8 cellular contexts compared by ENCODE assay signal in the genomic region with DNA sequence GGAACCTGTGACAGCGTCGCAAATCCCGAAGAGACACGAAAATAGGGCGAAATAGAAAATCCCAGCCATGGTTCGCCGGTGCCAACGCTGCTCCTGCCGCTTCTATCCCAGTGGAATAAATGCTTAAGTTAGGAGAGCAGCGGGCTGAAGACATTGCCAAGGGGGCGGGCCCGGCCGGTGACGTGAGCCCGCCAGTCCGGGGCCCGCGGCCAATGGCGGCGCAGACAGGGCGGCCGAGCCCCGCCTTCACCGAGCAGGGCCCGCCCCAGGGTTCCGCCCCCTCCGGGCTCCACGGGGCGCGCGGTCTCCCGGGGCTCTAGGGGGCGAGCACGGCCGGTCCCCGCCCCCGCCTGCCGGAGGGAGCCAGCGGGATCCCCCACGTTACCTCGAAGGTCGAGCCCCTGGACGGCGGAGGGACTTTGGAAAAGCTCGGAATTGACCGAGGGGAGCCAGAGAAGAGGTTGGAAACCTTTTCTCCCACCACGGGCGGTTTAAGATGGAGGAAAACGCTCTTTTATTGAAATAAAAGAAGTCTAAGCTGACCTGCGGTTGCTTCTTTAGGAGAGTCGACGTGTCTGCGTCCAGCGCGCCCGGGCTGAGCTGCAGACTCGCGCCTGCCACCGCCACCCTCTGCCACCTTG. TPM values are rescaled to one million over a fixed set of nuclear protein-coding genes. Genes with fewer than 3 reads are reported as not detected.
A peak's percentile ranks its signal among the peaks of the same experiment; 100 is the strongest.
DNase-seq lines count a peak whose midpoint lies in the region; ATAC-seq and TF ChIP-seq lines count a peak whose summit lies in the region.

A gene (minus strand): TSS at position 125 of the 641 bp plus-strand sequence. CDS start 56 bp downstream, at position 69.

- no peaks in the 10 kb centered on the region for H3F3A ChIP-seq in neural cell (ENCODE audit: insufficient read depth, low read length, poor library complexity, severe bottlenecking)

- H3K27me3 ChIP-seq in neural cell (ENCODE audit: insufficient read depth, low read depth, low read length), result no peaks in the 10 kb centered on the region

- H3K4me1 Mint-ChIP-seq in IgD-negative memory B cell, result peaks cover 31 to 34% (median 32%) of the 10 kb centered on the region in 3 donors
- peaks cover 40% of the 10 kb centered on the region for H3K4me1 Mint-ChIP-seq in stimulated activated naive CD8-positive, alpha-beta T cell treated with anti-CD3 and anti-CD28 coated beads, Interleukin-15, Interleukin-2, amounts not matched to agents 100 ng/mL and 50 ng/mL, for 24 hours (ENCODE audit: low read depth)

- H3K79me2 ChIP-seq in neural cell (replicated peaks; ENCODE audit: insufficient read depth, low read length), result peaks cover 41% of the 10 kb centered on the region

- peaks cover 31% of the 10 kb centered on the region for H3K27me3 Mint-ChIP-seq in IgD-negative memory B cell
- peaks cover 52% of the 10 kb centered on the region for H3K27me3 Mint-ChIP-seq in stimulated activated naive CD8-positive, alpha-beta T cell treated with anti-CD3 and anti-CD28 coated beads, Interleukin-15, Interleukin-2, amounts not matched to agents 100 ng/mL and 50 ng/mL, for 24 hours

- H3K4me3 Mint-ChIP-seq in IgD-negative memory B cell, result peak within 1 kb of the TSS; percentile 81 to 99 (median 96)
- H3K4me3 Mint-ChIP-seq in stimulated activated naive CD8-positive, alpha-beta T cell treated with anti-CD3 and anti-CD28 coated beads, Interleukin-15, Interleukin-2, amounts not matched to agents 100 ng/mL and 50 ng/mL, for 24 hours, result peak within 1 kb of the TSS; percentile 82

- peak; percentile 38 for TF ChIP-seq RAD21 in neural cell (conservative IDR thresholded peaks at IDR 0.05)

- H3K9ac ChIP-seq in neural cell (ENCODE audit: low read length), result peak within 1 kb of the TSS; percentile 77

- DNase-seq in DMS 273 (lab: John Stamatoyannopoulos, UW; ENCODE audit: unreplicated experiment), result peak; percentile 96
- peak; percentile 61 to 84 for DNase-seq in SHP77 (lab: John Stamatoyannopoulos, UW)
- peak; percentile 45 to 82 (median 58) for DNase-seq in activated naive CD4-positive, alpha-beta T cell (lab: John Stamatoyannopoulos, UW)
- DNase-seq in foreskin fibroblast, result peak; percentile 93 to 98

- peak; percentile 86 for ATAC-seq in GM21576 (IDR thresholded peaks at IDR 0.05; ENCODE audit: unreplicated experiment)

- peak within 1 kb of the TSS; percentile 76 for H3K27ac ChIP-seq in neural cell (ENCODE audit: low read length)

- H2AFZ ChIP-seq in neural cell (ENCODE audit: low read depth, low read length), result peak within 1 kb of the TSS; percentile 51

- H3K4me3 ChIP-seq in foreskin fibroblast (ENCODE audit: low read depth in 1 of 2, low read length in 2 of 2), result peak within 1 kb of the TSS; percentile 85 to 87
- H3K4me3 ChIP-seq in neural cell (ENCODE audit: low read length), result peak within 1 kb of the TSS; percentile 90

- H3K36me3 ChIP-seq in neural cell (ENCODE audit: insufficient read depth, low read length), result no peaks in the 10 kb centered on the region

- H4K20me1 ChIP-seq in neural cell (ENCODE audit: insufficient read depth), result no peaks in the 10 kb centered on the region

- no peaks in the 10 kb centered on the region for H3K9me2 ChIP-seq in neural cell (ENCODE audit: insufficient read depth, low read length)

- H3K27ac Mint-ChIP-seq in IgD-negative memory B cell, result peak within 1 kb of the TSS; percentile 2 to 92 (median 89)
- H3K27ac Mint-ChIP-seq in stimulated activated naive CD8-positive, alpha-beta T cell treated with anti-CD3 and anti-CD28 coated beads, Interleukin-15, Interleukin-2, amounts not matched to agents 100 ng/mL and 50 ng/mL, for 24 hours, result peak within 1 kb of the TSS; percentile 45

- no peaks in the 10 kb centered on the region for H3K36me3 Mint-ChIP-seq in IgD-negative memory B cell
- H3K36me3 Mint-ChIP-seq in stimulated activated naive CD8-positive, alpha-beta T cell treated with anti-CD3 and anti-CD28 coated beads, Interleukin-15, Interleukin-2, amounts not matched to agents 100 ng/mL and 50 ng/mL, for 24 hours (ENCODE audit: low read depth), result no peaks in the 10 kb centered on the region

- no peaks in the 10 kb centered on the region for H3K9me3 ChIP-seq in neural cell (ENCODE audit: low read length)

- TF ChIP-seq CTCF in foreskin fibroblast (IDR thresholded peaks at IDR 0.05; ENCODE audit: low read depth, low read length) (peak; percentile 22), neural cell (IDR thresholded peaks at IDR 0.05; ENCODE audit: poor library complexity, severe bottlenecking) (peak; percentile 58)

- H3K4me2 ChIP-seq in neural cell (ENCODE audit: low read length), result peak within 1 kb of the TSS; percentile 50

- peak; percentile 32 for TF ChIP-seq EP300 in neural cell (conservative IDR thresholded peaks at IDR 0.05; ENCODE audit: poor library complexity, severe bottlenecking)

- H3K9me3 Mint-ChIP-seq in IgD-negative memory B cell, result peaks cover 0 to 1% (median 0%) of the 10 kb centered on the region in 3 donors
- no peaks in the 10 kb centered on the region for H3K9me3 Mint-ChIP-seq in stimulated activated naive CD8-positive, alpha-beta T cell treated with anti-CD3 and anti-CD28 coated beads, Interleukin-15, Interleukin-2, amounts not matched to agents 100 ng/mL and 50 ng/mL, for 24 hours

TF ChIP-seq in neural cell, 6 proteins besides CTCF, POLR2A, EP300 and RAD21:
- TF ChIP-seq EZH2 (IDR thresholded peaks at IDR 0.05; ENCODE audit: borderline replicate concordance, insufficient read depth, low read length, poor library complexity, severe bottlenecking) (no peak), POLR2AphosphoS5 (IDR thresholded peaks at IDR 0.05) (peak; percentile 89), MXI1 (conservative IDR thresholded peaks at IDR 0.05; ENCODE audit: poor library complexity, severe bottlenecking) (peak; percentile 63), TAF1 (IDR thresholded peaks at IDR 0.05; ENCODE audit: low read depth) (peak; percentile 85), SMC3 (conservative IDR thresholded peaks at IDR 0.05; ENCODE audit: poor library complexity) (no peak)
- TF ChIP-seq, protein P1, sequence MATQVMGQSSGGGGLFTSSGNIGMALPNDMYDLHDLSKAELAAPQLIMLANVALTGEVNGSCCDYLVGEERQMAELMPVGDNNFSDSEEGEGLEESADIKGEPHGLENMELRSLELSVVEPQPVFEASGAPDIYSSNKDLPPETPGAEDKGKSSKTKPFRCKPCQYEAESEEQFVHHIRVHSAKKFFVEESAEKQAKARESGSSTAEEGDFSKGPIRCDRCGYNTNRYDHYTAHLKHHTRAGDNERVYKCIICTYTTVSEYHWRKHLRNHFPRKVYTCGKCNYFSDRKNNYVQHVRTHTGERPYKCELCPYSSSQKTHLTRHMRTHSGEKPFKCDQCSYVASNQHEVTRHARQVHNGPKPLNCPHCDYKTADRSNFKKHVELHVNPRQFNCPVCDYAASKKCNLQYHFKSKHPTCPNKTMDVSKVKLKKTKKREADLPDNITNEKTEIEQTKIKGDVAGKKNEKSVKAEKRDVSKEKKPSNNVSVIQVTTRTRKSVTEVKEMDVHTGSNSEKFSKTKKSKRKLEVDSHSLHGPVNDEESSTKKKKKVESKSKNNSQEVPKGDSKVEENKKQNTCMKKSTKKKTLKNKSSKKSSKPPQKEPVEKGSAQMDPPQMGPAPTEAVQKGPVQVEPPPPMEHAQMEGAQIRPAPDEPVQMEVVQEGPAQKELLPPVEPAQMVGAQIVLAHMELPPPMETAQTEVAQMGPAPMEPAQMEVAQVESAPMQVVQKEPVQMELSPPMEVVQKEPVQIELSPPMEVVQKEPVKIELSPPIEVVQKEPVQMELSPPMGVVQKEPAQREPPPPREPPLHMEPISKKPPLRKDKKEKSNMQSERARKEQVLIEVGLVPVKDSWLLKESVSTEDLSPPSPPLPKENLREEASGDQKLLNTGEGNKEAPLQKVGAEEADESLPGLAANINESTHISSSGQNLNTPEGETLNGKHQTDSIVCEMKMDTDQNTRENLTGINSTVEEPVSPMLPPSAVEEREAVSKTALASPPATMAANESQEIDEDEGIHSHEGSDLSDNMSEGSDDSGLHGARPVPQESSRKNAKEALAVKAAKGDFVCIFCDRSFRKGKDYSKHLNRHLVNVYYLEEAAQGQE (IDR thresholded peaks at IDR 0.05; ENCODE audit: borderline replicate concordance), result peak; percentile 84

RNA-seq across cellular contexts. Expression of the gene that starts here (rescaled TPM):
- polyA plus RNA-seq in IgD-negative memory B cell (29.3 TPM), neural cell (71.1 and 99.5 TPM in 2 replicates)
- polyA minus RNA-seq in neural cell, result 129 and 157 TPM in 2 replicates

Comparison
In these comparisons a context has a peak if more than half of its experiments do, and no peak if none do; other contexts are left out.
1. Peak in every context shown above with its lines: DNase-seq, ATAC-seq, H3K4me3 ChIP-seq and H3K27ac ChIP-seq.